Comparison of ENCODE assay signal across 23 cellular contexts in the genomic region with DNA sequence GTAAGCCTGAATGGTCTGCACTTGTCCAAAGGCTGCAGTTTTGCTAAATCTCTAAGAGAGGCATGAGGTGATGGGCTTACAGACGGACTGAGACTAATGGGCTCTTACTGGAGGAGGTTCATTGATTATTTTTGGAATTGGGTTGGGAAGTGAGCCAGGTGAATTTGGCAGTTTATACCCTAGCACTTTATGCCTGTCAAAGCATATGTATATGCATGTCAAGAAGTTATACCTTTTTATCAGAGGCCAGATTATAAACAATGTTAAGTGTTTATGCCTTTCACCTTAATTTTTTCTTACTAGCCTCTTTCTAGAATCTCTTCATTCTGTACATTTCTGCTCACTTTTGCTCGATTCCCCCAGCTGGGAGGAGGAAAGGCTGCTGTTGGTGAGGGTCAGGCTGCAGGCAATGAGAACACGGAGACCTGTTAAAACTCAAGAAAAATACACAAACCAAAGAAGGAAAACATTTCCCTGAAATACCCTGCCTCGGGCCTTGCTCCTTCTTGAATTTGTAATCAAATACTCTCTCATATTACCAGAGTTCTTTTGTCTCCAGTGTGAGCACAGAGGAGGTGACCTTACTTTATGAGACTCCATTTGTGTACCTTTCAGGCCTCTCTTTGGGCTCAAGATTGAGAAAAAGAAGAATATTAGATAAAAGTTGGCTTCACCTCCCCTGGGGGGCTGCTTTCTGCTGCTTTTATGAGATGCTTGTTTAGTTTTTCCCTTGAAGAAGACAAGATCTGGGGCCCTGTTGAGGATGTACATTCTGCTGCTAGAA. TPM values are rescaled to one million over a fixed set of nuclear protein-coding genes. Genes with fewer than 3 reads are reported as not detected.
A peak's percentile ranks its signal among the peaks of the same experiment; 100 is the strongest.
DNase-seq lines count a peak whose midpoint lies in the region; ATAC-seq, FAIRE-seq and TF ChIP-seq lines count a peak whose summit lies in the region.
"Had no signal": no experiment of that assay in that cellular context is flagged by ENCODE, and none has a peak within 500 bp of the region (broad histone marks: within the 10 kb centered on the region; RNA-seq: fewer than 3 reads in every experiment).

No MANE protein-coding gene starts in this region.

- TF ChIP-seq CTCF in HepG2 (CRISPR knock-in tag; IDR thresholded peaks at IDR 0.05) (no peak), right lobe of liver (IDR thresholded peaks at IDR 0.05) (no peak), fibroblast of villous mesenchyme (IDR thresholded peaks at IDR 0.05; ENCODE audit: insufficient read depth, low read depth, low read length) (no peak), foreskin keratinocyte (conservative IDR thresholded peaks at IDR 0.05) (no peak)

- no peak overlapping the region for H3K4me3 ChIP-seq in HepG2 (replicated peaks in 1 of 3; ENCODE audit: insufficient read depth in 1 of 3, low read depth in 2 of 3, low read length in 3 of 3)
- no peak overlapping the region for H3K4me3 ChIP-seq in right lobe of liver
- no peak overlapping the region for H3K4me3 ChIP-seq in fibroblast of villous mesenchyme (ENCODE audit: low read depth, low read length)
- no peak overlapping the region for H3K4me3 ChIP-seq in neuronal stem cell (ENCODE audit: low read length in 2 of 2)
- H3K4me3 ChIP-seq: PC-9, SK-N-MC had no signal

- H2AK5ac ChIP-seq in neuronal stem cell (ENCODE audit: low read depth, low read length) = no peak overlapping the region

- H3K27me3 ChIP-seq in HepG2 (ENCODE audit: control insufficient read depth in 1 of 2, insufficient read depth in 2 of 2, low read length in 2 of 2) (no peaks in the 10 kb centered on the region), right lobe of liver (no peaks in the 10 kb centered on the region), foreskin keratinocyte (no peaks in the 10 kb centered on the region), neuronal stem cell (ENCODE audit: control insufficient read depth in 3 of 3, insufficient read depth in 3 of 3, low read depth in 1 of 3, low read length in 3 of 3) (peaks cover 0 to 2% (median 0%) of the 10 kb centered on the region in 3 experiments)
- H3K27me3 ChIP-seq: BE2C had no signal

- H3K14ac ChIP-seq in neuronal stem cell (ENCODE audit: low read length) = no peak overlapping the region

- POLR2A ChIA-PET in HepG2 (lab: Yijun Ruan, JAX) = no interaction called here

- in situ Hi-C loops in HepG2 (cut with HindIII; ENCODE audit: extremely low pct_ligation_motif_present, low pct_unique_long_range_greater_than_20kb) = no loop called here

- H3K9me3 ChIP-seq in HepG2 (ENCODE audit: low read length) (no peaks in the 10 kb centered on the region), right lobe of liver (no peaks in the 10 kb centered on the region), T-helper 17 cell (ENCODE audit: control insufficient read depth, low read length, poor library complexity, severe bottlenecking) (no peaks in the 10 kb centered on the region), neuronal stem cell (replicated peaks in 1 of 2; ENCODE audit: control insufficient read depth in 2 of 2, insufficient read depth in 1 of 2, low read depth in 1 of 2, low read length in 2 of 2) (peaks cover 0 to 6% of the 10 kb centered on the region in 2 donors)
- H3K9me3 ChIP-seq: BE2C had no signal

- H3K4me1 Mint-ChIP-seq in T-helper 17 cell = peaks cover 14% of the 10 kb centered on the region

- WGBS in HepG2 (ENCODE audit: low lambda C conversion rate) = 95% methylated on average over 4 of the region's 4 CpGs
- WGBS in right lobe of liver (ENCODE audit: insufficient coverage, low coverage, low lambda C conversion rate, missing lambda C conversion rate) = 83% methylated on average over 4 of the region's 4 CpGs
- no CpG with 5 or more reads among the region's 4 CpGs for WGBS in neuronal stem cell (ENCODE audit: extremely low coverage in 2 of 2, insufficient read length in 2 of 2, insufficient replicate concordance in 1 of 2), 2 donors

- H3K27me3 Mint-ChIP-seq in T-helper 17 cell = no peaks in the 10 kb centered on the region

- no peak overlapping the region for H3K4ac ChIP-seq in neuronal stem cell (ENCODE audit: low read length)

- ATAC-seq in HepG2 (no peak), right lobe of liver (no peak), T-helper 17 cell (no peak), foreskin keratinocyte (no peak), GM18498 (IDR thresholded peaks at IDR 0.05; ENCODE audit: unreplicated experiment) (no peak), HG03521 (IDR thresholded peaks at IDR 0.05; ENCODE audit: unreplicated experiment) (no peak)

- H3K9ac ChIP-seq in HepG2 (ENCODE audit: insufficient read depth, low read depth, low read length) (no peak overlapping the region), neuronal stem cell (ENCODE audit: low read depth, low read length, poor library complexity) (no peak overlapping the region)

- no peak overlapping the region for H3K23ac ChIP-seq in neuronal stem cell (ENCODE audit: low read depth, low read length, poor library complexity)

- no peak overlapping the region for H2AFZ ChIP-seq in HepG2 (ENCODE audit: low read length)
- no peak overlapping the region for H2AFZ ChIP-seq in neuronal stem cell (ENCODE audit: low read length)
- H2AFZ ChIP-seq: PC-9 had no signal

- H3K36me3 ChIP-seq in HepG2 (replicated peaks in 1 of 2; ENCODE audit: control insufficient read depth in 1 of 2, insufficient read depth in 2 of 2, low read length in 2 of 2) (peaks cover 31 to 84% of the 10 kb centered on the region in 2 experiments), right lobe of liver (peaks cover 0 to 66% (median 27%) of the 10 kb centered on the region in 4 donors), neuronal stem cell (replicated peaks in 1 of 2; ENCODE audit: control insufficient read depth in 2 of 2, insufficient read depth in 2 of 2, low read length in 2 of 2) (peaks cover 33 to 93% of the 10 kb centered on the region in 2 donors)

- H2BK15ac ChIP-seq in neuronal stem cell (ENCODE audit: low read length) = no peak overlapping the region

- H3K4me1 ChIP-seq in HepG2 (ENCODE audit: insufficient read depth, low read length) = no peaks in the 10 kb centered on the region
- no peaks in the 10 kb centered on the region for H3K4me1 ChIP-seq in right lobe of liver
- H3K4me1 ChIP-seq in foreskin keratinocyte = peaks cover 12% of the 10 kb centered on the region
- no peaks in the 10 kb centered on the region for H3K4me1 ChIP-seq in neuronal stem cell (ENCODE audit: control insufficient read depth in 2 of 2, insufficient read depth in 1 of 2, low read depth in 1 of 2, low read length in 2 of 2)
- H3K4me1 ChIP-seq: BE2C had no signal

- no peak overlapping the region for H3K4me2 ChIP-seq in HepG2 (ENCODE audit: low read depth, low read length)
- H3K4me2 ChIP-seq in neuronal stem cell (ENCODE audit: insufficient read depth, low read length, poor library complexity, severe bottlenecking) = no peak overlapping the region
- H3K4me2 ChIP-seq: PC-9 had no signal

- peak overlapping the region; percentile 19 for H3K27ac Mint-ChIP-seq in T-helper 17 cell

- H2BK12ac ChIP-seq in neuronal stem cell (ENCODE audit: low read length) = no peak overlapping the region

- no peaks in the 10 kb centered on the region for H3K79me2 ChIP-seq in HepG2 (ENCODE audit: insufficient read depth, low read length)

- TF ChIP-seq RAD21 in HepG2 (CRISPR knock-in tag; IDR thresholded peaks at IDR 0.05) = no peak

- H3K4me3 Mint-ChIP-seq in T-helper 17 cell = no peak overlapping the region

- no peak overlapping the region for H3K27ac ChIP-seq in HepG2 (ENCODE audit: extremely low read length, insufficient read depth, low read length)
- H3K27ac ChIP-seq in right lobe of liver = no peak overlapping the region
- no peak overlapping the region for H3K27ac ChIP-seq in foreskin keratinocyte
- no peak overlapping the region for H3K27ac ChIP-seq in neuronal stem cell (replicated peaks; ENCODE audit: low read length)
- H3K27ac ChIP-seq: PC-9, RWPE1, SK-N-MC had no signal

- CTCF ChIA-PET in HepG2 (lab: Yijun Ruan, JAX; ENCODE audit: low intra/inter-chr PET ratio, low total read pairs) = no interaction called here

- DNase-seq in HepG2 (ENCODE audit: low spot score) (no peak), right lobe of liver (no peak), T-helper 17 cell (no peak), fibroblast of villous mesenchyme (ENCODE audit: low read depth) (peak; percentile 5), foreskin keratinocyte (no peak), neuronal stem cell (ENCODE audit: low spot score) (no peak)
- DNase-seq: BE2C, DMS53, EL, H7, Karpas-422, NCI-H1694, NCI-H2081, NCI-H2171 treated with DMSO at 0.1 percent for 48 hours, NCI-H526, PC-9, SHP77 treated with DMSO at 0.1 percent for 48 hours had no signal

- H2BK120ac ChIP-seq in neuronal stem cell (ENCODE audit: low read depth, low read length) = no peak overlapping the region

- H3K79me1 ChIP-seq in neuronal stem cell (ENCODE audit: low read depth, low read length) = no peaks in the 10 kb centered on the region

- intact Hi-C loops in HepG2 (cut with micrococcal nuclease; ENCODE audit: unreplicated experiment) = no loop called here
- intact Hi-C loops in right lobe of liver (cut with DNase I) = no loop called here

- no peak overlapping the region for H3K18ac ChIP-seq in neuronal stem cell (ENCODE audit: low read length)

- peaks cover 13% of the 10 kb centered on the region for H3K36me3 Mint-ChIP-seq in T-helper 17 cell (ENCODE audit: low read depth)

- H4K8ac ChIP-seq in neuronal stem cell (ENCODE audit: low read depth, low read length) = no peak overlapping the region

- TF ChIP-seq POLR2A in HepG2 (IDR thresholded peaks at IDR 0.05; ENCODE audit: insufficient read depth in 1 of 2, low read depth in 2 of 2, low read length in 2 of 2) (no peak), right lobe of liver (IDR thresholded peaks at IDR 0.05) (no peak)

- no peak overlapping the region for H4K91ac ChIP-seq in neuronal stem cell (ENCODE audit: low read depth, low read length, poor library complexity)

- no peak overlapping the region for H2BK5ac ChIP-seq in neuronal stem cell (ENCODE audit: low read length)

- BruUV-seq in HepG2 (replicated peaks; lab: Mats Ljungman, UMichigan) = TSS peak; percentile 17

- no peaks in the 10 kb centered on the region for H4K20me1 ChIP-seq in HepG2 (ENCODE audit: insufficient read depth, low read length)

- no peak for FAIRE-seq in HepG2 (lab: Jason Lieb, UNC)
- FAIRE-seq: A204.1, D721Med had no signal

- TF ChIP-seq EP300 in HepG2 (IDR thresholded peaks at IDR 0.05; ENCODE audit: low read depth in 2 of 2, low read length in 2 of 2) = no peak
- TF ChIP-seq EP300 in HepG2 (CRISPR knock-in tag; IDR thresholded peaks at IDR 0.05; ENCODE audit: borderline replicate concordance) = no peak

RNA-seq across cellular contexts. Expression of a gene that starts 19.6 kb away (rescaled TPM):
- 51.9 and 68.5 TPM in 2 replicates for total RNA-seq in HepG2 (2016; rRNA removed; fragmentation: Illumina TruSeq; extraction: Trizol)
- 11.7 and 14.5 TPM in 2 replicates for total RNA-seq in HepG2 (2016; cell fraction: cytosol; rRNA removed; fragmentation: Illumina TruSeq; extraction: Trizol; ENCODE audit: low read depth)
- total RNA-seq in HepG2 (2016; cell fraction: insoluble cytoplasmic fraction; rRNA removed; fragmentation: Illumina TruSeq; extraction: Trizol) = 51.3 and 65.0 TPM in 2 replicates
- total RNA-seq in HepG2 (2016; cell fraction: membrane; rRNA removed; fragmentation: Illumina TruSeq; extraction: Trizol) = 23.4 and 24.4 TPM in 2 replicates
- total RNA-seq in HepG2 (2016; cell fraction: nucleus; rRNA removed; fragmentation: Illumina TruSeq; extraction: Trizol) = 52.2 and 52.3 TPM in 2 replicates
- 33.9 TPM in 2 replicates for polyA plus RNA-seq in HepG2 (2011; rRNA removed)
- polyA plus RNA-seq in HepG2 (2011; cell fraction: cytosol; rRNA removed) = 22.9 and 27.5 TPM in 2 replicates
- 49.7 and 54.1 TPM in 2 replicates for polyA plus RNA-seq in HepG2 (2011; cell fraction: nucleus; rRNA removed)
- 26.7 and 33.0 TPM in 2 replicates for polyA plus RNA-seq in HepG2 (2012)
- polyA plus RNA-seq in HepG2 (2016; cell fraction: cytosol; fragmentation: Illumina TruSeq; extraction: Trizol; ENCODE audit: low read depth) = 5.2 and 5.6 TPM in 2 replicates
- polyA plus RNA-seq in HepG2 (2016; cell fraction: insoluble cytoplasmic fraction; fragmentation: Illumina TruSeq; extraction: Trizol; ENCODE audit: low read depth) = 56.8 and 61.8 TPM in 2 replicates
- 12.1 and 13.5 TPM in 2 replicates for polyA plus RNA-seq in HepG2 (2016; cell fraction: membrane; fragmentation: Illumina TruSeq; extraction: Trizol; ENCODE audit: low read depth)
- polyA plus RNA-seq in HepG2 (2016; cell fraction: nucleus; fragmentation: Illumina TruSeq; extraction: Trizol; ENCODE audit: insufficient read depth, low read depth) = 73.3 and 79.4 TPM in 2 replicates
- polyA minus RNA-seq in HepG2 (2011; rRNA and poly(A)+ RNA removed; ENCODE audit: low replicate concordance) = 94.6 and 150 TPM in 2 replicates
- polyA minus RNA-seq in HepG2 (2011; cell fraction: cytosol; rRNA and poly(A)+ RNA removed) = 36.1 and 49.2 TPM in 2 replicates
- polyA minus RNA-seq in HepG2 (2011; cell fraction: nucleus; rRNA and poly(A)+ RNA removed) = 60.5 and 63.5 TPM in 2 replicates
- total RNA-seq in right lobe of liver = 10 to 100 TPM; 11.9 to 22.9 (median 19.1) TPM
- total RNA-seq in T-helper 17 cell = 10 to 100 TPM; 53.0 to 59.1 TPM
- 22.9 and 35.4 TPM in 2 replicates for total RNA-seq in fibroblast of villous mesenchyme
- 50.5 and 58.7 TPM in 2 replicates for total RNA-seq in foreskin keratinocyte
- 31.9 and 39.2 TPM in 2 replicates for polyA plus RNA-seq in foreskin keratinocyte
- polyA plus RNA-seq in neuronal stem cell (2013, experiment 1 of 2) = 25.0 TPM
- polyA plus RNA-seq in neuronal stem cell (2013, experiment 2 of 2) = 25.5 TPM
